8 cellular contexts compared by ENCODE assay signal in the genomic region with DNA sequence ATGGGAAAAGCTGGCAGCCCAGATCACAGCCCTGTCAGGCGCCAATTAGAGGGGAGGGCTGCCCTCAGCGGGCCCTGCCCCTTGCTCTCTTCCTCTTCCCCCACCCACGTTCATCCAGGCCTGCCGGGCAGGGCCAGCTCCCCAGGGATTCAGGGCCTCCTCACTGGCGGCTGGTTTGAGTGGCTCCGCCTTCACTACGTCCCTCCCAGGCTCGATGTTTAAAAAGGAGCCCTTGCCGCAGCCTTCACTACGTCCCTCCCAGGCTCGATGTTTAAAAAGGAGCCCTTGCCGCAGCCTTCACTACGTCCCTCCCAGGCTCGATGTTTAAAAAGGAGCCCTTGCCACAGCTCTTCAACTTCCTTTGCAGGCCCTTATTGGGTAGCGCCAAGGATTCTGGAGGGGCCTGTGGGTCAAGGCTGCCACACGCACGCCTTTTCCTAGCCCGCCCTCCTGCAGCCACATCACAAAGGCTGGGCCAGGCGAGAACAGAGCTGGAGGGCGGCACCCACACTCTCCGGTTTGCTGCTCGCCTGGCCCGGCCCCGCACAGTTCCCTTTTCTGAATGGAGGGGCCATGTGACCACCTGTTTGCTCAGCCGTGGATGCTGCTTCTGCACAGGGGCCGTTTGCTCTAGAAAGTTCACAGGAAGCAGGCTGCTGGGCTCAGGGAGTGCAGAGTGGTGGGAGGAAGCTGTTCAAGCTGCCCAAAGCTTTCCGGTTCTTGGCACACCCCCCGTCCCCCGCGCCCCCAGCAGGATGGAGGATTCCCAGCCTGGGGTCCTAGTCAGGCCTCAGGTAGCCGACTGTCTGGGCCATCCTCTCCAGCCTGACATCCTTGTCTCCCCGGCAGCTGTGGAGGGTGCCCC. TPM values are rescaled to one million over a fixed set of nuclear protein-coding genes. Genes with fewer than 3 reads are reported as not detected.
DNase-seq lines count a peak whose midpoint lies in the region; ATAC-seq and TF ChIP-seq lines count a peak whose summit lies in the region.

No MANE protein-coding gene starts in this region.

- no peak for TF ChIP-seq CTCF in endothelial cell (IDR thresholded peaks at IDR 0.05; ENCODE audit: unreplicated experiment)
- no peak for TF ChIP-seq CTCF in mucosa of descending colon (IDR thresholded peaks at IDR 0.05)

- DNase-seq in NCI-H2029 (lab: John Stamatoyannopoulos, UW) (peak; percentile 19), NCI-H2029 treated with DMSO at 0.1 percent for 48 hours (lab: John Stamatoyannopoulos, UW) (no peak), NCI-H345 treated with DMSO at 0.1 percent for 48 hours (lab: John Stamatoyannopoulos, UW; ENCODE audit: unreplicated experiment) (peak; percentile 66), endothelial cell (ENCODE audit: low spot score) (peak; percentile 53), mucosa of descending colon (peak; percentile 68 to 90 (median 75))
- peak; percentile 93 for DNase-seq in activated CD8-positive, alpha-beta T cell treated with anti-CD3 and anti-CD28 coated beads, Interleukin-2, amount 10 ng/mL, durations not matched to agents 7 days and 5 days
- DNase-seq in stimulated activated naive CD8-positive, alpha-beta T cell treated with anti-CD3 and anti-CD28 coated beads, Interleukin-15, Interleukin-2, amounts not matched to agents 100 U/mL and 50 U/mL, for 24 hours = peak; percentile 77

- H3K4me3 Mint-ChIP-seq in activated CD8-positive, alpha-beta T cell treated with anti-CD3 and anti-CD28 coated beads, Interleukin-2, amount 10 ng/mL, durations not matched to agents 7 days and 5 days = peak overlapping the region; percentile 82
- H3K4me3 Mint-ChIP-seq in endothelial cell (ENCODE audit: unreplicated experiment) = no peak overlapping the region

- H3K36me3 Mint-ChIP-seq in activated CD8-positive, alpha-beta T cell treated with anti-CD3 and anti-CD28 coated beads, Interleukin-2, amount 10 ng/mL, durations not matched to agents 7 days and 5 days (ENCODE audit: low read depth) = peaks cover 38% of the 10 kb centered on the region
- H3K36me3 Mint-ChIP-seq in endothelial cell (ENCODE audit: low read depth, unreplicated experiment) = peaks cover 5% of the 10 kb centered on the region

- intact Hi-C loops in mucosa of descending colon (cut with DNase I, micrococcal nuclease) = no loop called here

- no peaks in the 10 kb centered on the region for H3K36me3 ChIP-seq in mucosa of descending colon (ENCODE audit: low read depth)

- ATAC-seq in HG02973 (IDR thresholded peaks at IDR 0.05; ENCODE audit: unreplicated experiment) (peak; percentile 61), mucosa of descending colon (peak; percentile 69)
- peak; percentile 89 for ATAC-seq in activated CD8-positive, alpha-beta T cell treated with anti-CD3 and anti-CD28 coated beads, Interleukin-2, amount 10 ng/mL, durations not matched to agents 7 days and 5 days
- ATAC-seq in stimulated activated naive CD8-positive, alpha-beta T cell treated with anti-CD3 and anti-CD28 coated beads, Interleukin-15, Interleukin-2, amounts not matched to agents 100 U/mL and 50 U/mL, for 24 hours = peak; percentile 76

- no peaks in the 10 kb centered on the region for H3K9me3 ChIP-seq in mucosa of descending colon

- H3K4me3 ChIP-seq in mucosa of descending colon = no peak overlapping the region

- H3K4me1 Mint-ChIP-seq in activated CD8-positive, alpha-beta T cell treated with anti-CD3 and anti-CD28 coated beads, Interleukin-2, amount 10 ng/mL, durations not matched to agents 7 days and 5 days (ENCODE audit: low read depth) = peaks cover 50% of the 10 kb centered on the region
- H3K4me1 Mint-ChIP-seq in endothelial cell (ENCODE audit: unreplicated experiment) = peaks cover 10% of the 10 kb centered on the region

- H3K27ac Mint-ChIP-seq in activated CD8-positive, alpha-beta T cell treated with anti-CD3 and anti-CD28 coated beads, Interleukin-2, amount 10 ng/mL, durations not matched to agents 7 days and 5 days = peak overlapping the region; percentile 94
- H3K27ac Mint-ChIP-seq in endothelial cell (ENCODE audit: unreplicated experiment) = no peak overlapping the region

- POLR2A ChIA-PET in activated CD8-positive, alpha-beta T cell treated with anti-CD3 and anti-CD28 coated beads, Interleukin-2, amount 10 ng/mL, durations not matched to agents 7 days and 5 days (lab: Charles Lee) = interaction anchor here (0.6 to 3.1 kb wide), 8 partner anchors 16 to 69 kb away, joined by 3 to 25 read pairs (median 4); partner anchors contain the start of genes DIDO1 and GID8

- H3K27me3 Mint-ChIP-seq in activated CD8-positive, alpha-beta T cell treated with anti-CD3 and anti-CD28 coated beads, Interleukin-2, amount 10 ng/mL, durations not matched to agents 7 days and 5 days (ENCODE audit: low read depth) = no peaks in the 10 kb centered on the region
- peaks cover 5% of the 10 kb centered on the region for H3K27me3 Mint-ChIP-seq in endothelial cell (ENCODE audit: unreplicated experiment)

- H3K9me3 Mint-ChIP-seq in activated CD8-positive, alpha-beta T cell treated with anti-CD3 and anti-CD28 coated beads, Interleukin-2, amount 10 ng/mL, durations not matched to agents 7 days and 5 days (ENCODE audit: insufficient read depth) = no peaks in the 10 kb centered on the region
- H3K9me3 Mint-ChIP-seq in endothelial cell (ENCODE audit: unreplicated experiment) = no peaks in the 10 kb centered on the region

- CTCF ChIA-PET in activated CD8-positive, alpha-beta T cell treated with anti-CD3 and anti-CD28 coated beads, Interleukin-2, amount 10 ng/mL, durations not matched to agents 7 days and 5 days (lab: Charles Lee) = interaction anchor here (1.0 to 2.4 kb wide), 14 partner anchors 9 to 146 kb away, joined by 3 to 15 read pairs (median 7); partner anchors contain the start of gene GID8

- H3K4me1 ChIP-seq in mucosa of descending colon (ENCODE audit: low read depth) = peaks cover 30% of the 10 kb centered on the region

RNA-seq across cellular contexts. Expression of gene SLC17A9, which starts 1.6 kb away (rescaled TPM):
- 10 to 100 TPM; 57.8 to 69.7 TPM for total RNA-seq in activated CD8-positive, alpha-beta T cell treated with anti-CD3 and anti-CD28 coated beads, Interleukin-2, amount 10 ng/mL, durations not matched to agents 7 days and 5 days
- total RNA-seq in endothelial cell (ENCODE audit: unreplicated experiment) (7.0 TPM), mucosa of descending colon (10 to 100 TPM in 1 of 3 donors, 1 to 10 TPM in 2; 4.8 to 22.2 (median 6.4) TPM)

RNA-seq across cellular contexts. Expression of gene GID8, which starts 16.1 kb away (rescaled TPM):
- total RNA-seq in activated CD8-positive, alpha-beta T cell treated with anti-CD3 and anti-CD28 coated beads, Interleukin-2, amount 10 ng/mL, durations not matched to agents 7 days and 5 days = 10 to 100 TPM; 37.3 to 39.7 TPM
- total RNA-seq in endothelial cell (ENCODE audit: unreplicated experiment) = 45.0 TPM
- 10 to 100 TPM; 32.6 to 37.1 (median 34.2) TPM for total RNA-seq in mucosa of descending colon

RNA-seq across cellular contexts. Expression of gene DIDO1, which starts 27.8 kb away (rescaled TPM):
- total RNA-seq in activated CD8-positive, alpha-beta T cell treated with anti-CD3 and anti-CD28 coated beads, Interleukin-2, amount 10 ng/mL, durations not matched to agents 7 days and 5 days = 10 to 100 TPM; 69.6 to 74.0 TPM
- total RNA-seq in endothelial cell (ENCODE audit: unreplicated experiment) (61.0 TPM), mucosa of descending colon (10 to 100 TPM; 53.4 to 72.5 (median 67.4) TPM)

RNA-seq across cellular contexts. Expression of gene BHLHE23, which starts 52.7 kb away (rescaled TPM):
- not detected for total RNA-seq in activated CD8-positive, alpha-beta T cell treated with anti-CD3 and anti-CD28 coated beads, Interleukin-2, amount 10 ng/mL, durations not matched to agents 7 days and 5 days
- total RNA-seq in endothelial cell (ENCODE audit: unreplicated experiment) (not detected), mucosa of descending colon (not detected)
